ENCODE assay signal across 1 cellular context in the genomic region with DNA sequence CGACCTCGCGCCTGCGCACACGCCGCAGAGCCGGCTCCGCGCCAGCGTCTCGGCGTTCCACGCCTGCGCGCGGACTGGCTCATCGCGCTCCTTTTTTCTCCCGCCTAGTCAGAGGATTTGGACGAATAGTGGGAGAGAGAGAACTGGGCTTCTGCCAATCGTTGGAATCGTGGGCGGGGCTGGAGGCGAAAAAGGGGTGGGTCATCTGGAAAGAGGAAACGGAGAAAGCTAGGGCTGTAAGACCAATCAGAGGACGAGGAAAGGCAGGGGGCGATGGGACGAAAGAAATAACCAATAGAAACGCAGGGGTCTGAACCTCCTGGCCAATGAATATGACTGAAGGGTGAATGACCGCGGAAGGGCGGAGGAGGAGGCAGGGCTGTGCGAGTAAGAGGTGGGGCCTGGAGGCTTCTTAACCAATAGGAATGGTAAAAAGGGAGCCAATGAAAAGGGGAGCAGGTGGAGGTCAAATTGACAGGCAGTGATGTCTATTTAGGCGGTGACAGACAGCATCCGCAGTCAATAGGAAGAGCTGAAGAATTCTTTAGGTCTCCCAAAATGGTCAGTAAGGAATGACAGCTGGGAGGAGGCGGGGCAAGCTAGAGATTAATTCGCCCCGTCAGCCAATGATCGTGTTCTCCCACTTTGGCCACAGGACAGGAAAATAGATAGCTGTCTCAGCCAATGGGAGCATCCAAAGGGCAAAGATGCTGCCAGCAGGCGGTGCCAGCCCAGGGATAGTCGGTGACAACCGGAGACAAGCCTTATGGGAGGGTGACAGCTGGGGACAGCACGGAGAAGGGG.
TF ChIP-seq lines count a peak whose summit lies in the region.

A gene with protein sequence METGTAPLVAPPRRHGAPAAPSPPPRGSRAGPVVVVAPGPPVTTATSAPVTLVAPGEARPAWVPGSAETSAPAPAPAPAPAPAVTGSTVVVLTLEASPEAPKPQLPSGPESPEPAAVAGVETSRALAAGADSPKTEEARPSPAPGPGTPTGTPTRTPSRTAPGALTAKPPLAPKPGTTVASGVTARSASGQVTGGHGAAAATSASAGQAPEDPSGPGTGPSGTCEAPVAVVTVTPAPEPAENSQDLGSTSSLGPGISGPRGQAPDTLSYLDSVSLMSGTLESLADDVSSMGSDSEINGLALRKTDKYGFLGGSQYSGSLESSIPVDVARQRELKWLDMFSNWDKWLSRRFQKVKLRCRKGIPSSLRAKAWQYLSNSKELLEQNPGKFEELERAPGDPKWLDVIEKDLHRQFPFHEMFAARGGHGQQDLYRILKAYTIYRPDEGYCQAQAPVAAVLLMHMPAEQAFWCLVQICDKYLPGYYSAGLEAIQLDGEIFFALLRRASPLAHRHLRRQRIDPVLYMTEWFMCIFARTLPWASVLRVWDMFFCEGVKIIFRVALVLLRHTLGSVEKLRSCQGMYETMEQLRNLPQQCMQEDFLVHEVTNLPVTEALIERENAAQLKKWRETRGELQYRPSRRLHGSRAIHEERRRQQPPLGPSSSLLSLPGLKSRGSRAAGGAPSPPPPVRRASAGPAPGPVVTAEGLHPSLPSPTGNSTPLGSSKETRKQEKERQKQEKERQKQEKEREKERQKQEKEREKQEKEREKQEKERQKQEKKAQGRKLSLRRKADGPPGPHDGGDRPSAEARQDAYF (minus strand): TSS at position 51 of the 804 bp plus-strand sequence. CDS start 311 bp downstream, outside the sequence.

TF ChIP-seq in HepG2, 621 proteins besides CTCF, POLR2A, EP300 and RAD21 (continued from another document and continues in another):
- TF ChIP-seq, protein P1, sequence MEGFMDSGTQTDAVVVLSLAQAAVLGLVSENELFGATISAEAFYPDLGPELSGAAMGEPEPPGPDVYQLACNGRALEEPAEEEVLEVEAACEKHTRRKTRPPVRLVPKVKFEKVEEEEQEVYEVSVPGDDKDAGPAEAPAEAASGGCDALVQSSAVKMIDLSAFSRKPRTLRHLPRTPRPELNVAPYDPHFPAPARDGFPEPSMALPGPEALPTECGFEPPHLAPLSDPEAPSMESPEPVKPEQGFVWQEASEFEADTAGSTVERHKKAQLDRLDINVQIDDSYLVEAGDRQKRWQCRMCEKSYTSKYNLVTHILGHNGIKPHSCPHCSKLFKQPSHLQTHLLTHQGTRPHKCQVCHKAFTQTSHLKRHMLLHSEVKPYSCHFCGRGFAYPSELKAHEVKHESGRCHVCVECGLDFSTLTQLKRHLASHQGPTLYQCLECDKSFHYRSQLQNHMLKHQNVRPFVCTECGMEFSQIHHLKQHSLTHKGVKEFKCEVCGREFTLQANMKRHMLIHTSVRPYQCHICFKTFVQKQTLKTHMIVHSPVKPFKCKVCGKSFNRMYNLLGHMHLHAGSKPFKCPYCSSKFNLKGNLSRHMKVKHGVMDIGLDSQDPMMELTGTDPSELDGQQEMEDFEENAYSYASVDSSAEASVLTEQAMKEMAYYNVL (CRISPR knock-in tag; IDR thresholded peaks at IDR 0.05; ENCODE audit: borderline replicate concordance) = no peak
- TF ChIP-seq, protein P2, sequence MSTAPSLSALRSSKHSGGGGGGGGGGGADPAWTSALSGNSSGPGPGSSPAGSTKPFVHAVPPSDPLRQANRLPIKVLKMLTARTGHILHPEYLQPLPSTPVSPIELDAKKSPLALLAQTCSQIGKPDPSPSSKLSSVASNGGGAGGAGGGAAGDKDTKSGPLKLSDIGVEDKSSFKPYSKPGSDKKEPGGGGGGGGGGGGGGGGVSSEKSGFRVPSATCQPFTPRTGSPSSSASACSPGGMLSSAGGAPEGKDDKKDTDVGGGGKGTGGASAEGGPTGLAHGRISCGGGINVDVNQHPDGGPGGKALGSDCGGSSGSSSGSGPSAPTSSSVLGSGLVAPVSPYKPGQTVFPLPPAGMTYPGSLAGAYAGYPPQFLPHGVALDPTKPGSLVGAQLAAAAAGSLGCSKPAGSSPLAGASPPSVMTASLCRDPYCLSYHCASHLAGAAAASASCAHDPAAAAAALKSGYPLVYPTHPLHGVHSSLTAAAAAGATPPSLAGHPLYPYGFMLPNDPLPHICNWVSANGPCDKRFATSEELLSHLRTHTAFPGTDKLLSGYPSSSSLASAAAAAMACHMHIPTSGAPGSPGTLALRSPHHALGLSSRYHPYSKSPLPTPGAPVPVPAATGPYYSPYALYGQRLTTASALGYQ (CRISPR knock-in tag; IDR thresholded peaks at IDR 0.05) = no peak
- TF ChIP-seq, protein P3, sequence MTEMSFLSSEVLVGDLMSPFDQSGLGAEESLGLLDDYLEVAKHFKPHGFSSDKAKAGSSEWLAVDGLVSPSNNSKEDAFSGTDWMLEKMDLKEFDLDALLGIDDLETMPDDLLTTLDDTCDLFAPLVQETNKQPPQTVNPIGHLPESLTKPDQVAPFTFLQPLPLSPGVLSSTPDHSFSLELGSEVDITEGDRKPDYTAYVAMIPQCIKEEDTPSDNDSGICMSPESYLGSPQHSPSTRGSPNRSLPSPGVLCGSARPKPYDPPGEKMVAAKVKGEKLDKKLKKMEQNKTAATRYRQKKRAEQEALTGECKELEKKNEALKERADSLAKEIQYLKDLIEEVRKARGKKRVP (CRISPR knock-in tag; IDR thresholded peaks at IDR 0.05) = no peak
- peak; percentile 99 for TF ChIP-seq MEIS1 (CRISPR knock-in tag; IDR thresholded peaks at IDR 0.05; ENCODE audit: borderline replicate concordance)
- peak; percentile 70; the same call in 1 of the 2 replicates for TF ChIP-seq PHF21A (CRISPR knock-in tag; IDR thresholded peaks at IDR 0.05)
- no peak for TF ChIP-seq RFX1 (IDR thresholded peaks at IDR 0.05)
- TF ChIP-seq, protein P4, sequence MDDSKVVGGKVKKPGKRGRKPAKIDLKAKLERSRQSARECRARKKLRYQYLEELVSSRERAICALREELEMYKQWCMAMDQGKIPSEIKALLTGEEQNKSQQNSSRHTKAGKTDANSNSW (CRISPR knock-in tag; IDR thresholded peaks at IDR 0.05; ENCODE audit: borderline replicate concordance) = no peak
- TF ChIP-seq ATF1 (CRISPR knock-in tag; IDR thresholded peaks at IDR 0.05) = peak; percentile 93
- TF ChIP-seq, protein P5, sequence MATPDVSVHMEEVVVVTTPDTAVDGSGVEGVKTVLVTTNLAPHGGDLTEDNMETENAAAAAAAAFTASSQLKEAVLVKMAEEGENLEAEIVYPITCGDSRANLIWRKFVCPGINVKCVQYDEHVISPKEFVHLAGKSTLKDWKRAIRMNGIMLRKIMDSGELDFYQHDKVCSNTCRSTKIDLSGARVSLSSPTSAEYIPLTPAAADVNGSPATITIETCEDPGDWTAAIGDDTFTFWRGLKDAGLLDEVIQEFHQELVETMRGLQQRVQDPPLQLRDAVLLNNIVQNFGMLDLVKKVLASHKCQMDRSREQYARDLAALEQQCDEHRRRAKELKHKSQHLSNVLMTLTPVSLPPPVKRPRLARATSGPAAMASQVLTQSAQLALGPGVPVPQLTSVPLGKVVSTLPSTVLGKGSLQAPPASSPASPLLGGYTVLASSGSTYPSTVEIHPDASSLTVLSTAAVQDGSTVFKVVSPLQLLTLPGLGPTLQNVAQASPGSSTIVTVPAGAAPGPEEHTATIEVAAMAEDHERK (CRISPR knock-in tag; IDR thresholded peaks at IDR 0.05; ENCODE audit: low read depth) = peak; percentile 14; the same call in 1 of the 2 replicates
- TF ChIP-seq, protein P6, sequence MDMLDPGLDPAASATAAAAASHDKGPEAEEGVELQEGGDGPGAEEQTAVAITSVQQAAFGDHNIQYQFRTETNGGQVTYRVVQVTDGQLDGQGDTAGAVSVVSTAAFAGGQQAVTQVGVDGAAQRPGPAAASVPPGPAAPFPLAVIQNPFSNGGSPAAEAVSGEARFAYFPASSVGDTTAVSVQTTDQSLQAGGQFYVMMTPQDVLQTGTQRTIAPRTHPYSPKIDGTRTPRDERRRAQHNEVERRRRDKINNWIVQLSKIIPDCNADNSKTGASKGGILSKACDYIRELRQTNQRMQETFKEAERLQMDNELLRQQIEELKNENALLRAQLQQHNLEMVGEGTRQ (IDR thresholded peaks at IDR 0.05; ENCODE audit: low read depth, low read length) = no peak
- TF ChIP-seq, protein P6 (CRISPR knock-in tag; IDR thresholded peaks at IDR 0.05; ENCODE audit: borderline replicate concordance) = peak; percentile 91; the same call in 1 of the 2 replicates
- TF ChIP-seq STAT5B (CRISPR knock-in tag; IDR thresholded peaks at IDR 0.05) = no peak
- TF ChIP-seq, protein P7, sequence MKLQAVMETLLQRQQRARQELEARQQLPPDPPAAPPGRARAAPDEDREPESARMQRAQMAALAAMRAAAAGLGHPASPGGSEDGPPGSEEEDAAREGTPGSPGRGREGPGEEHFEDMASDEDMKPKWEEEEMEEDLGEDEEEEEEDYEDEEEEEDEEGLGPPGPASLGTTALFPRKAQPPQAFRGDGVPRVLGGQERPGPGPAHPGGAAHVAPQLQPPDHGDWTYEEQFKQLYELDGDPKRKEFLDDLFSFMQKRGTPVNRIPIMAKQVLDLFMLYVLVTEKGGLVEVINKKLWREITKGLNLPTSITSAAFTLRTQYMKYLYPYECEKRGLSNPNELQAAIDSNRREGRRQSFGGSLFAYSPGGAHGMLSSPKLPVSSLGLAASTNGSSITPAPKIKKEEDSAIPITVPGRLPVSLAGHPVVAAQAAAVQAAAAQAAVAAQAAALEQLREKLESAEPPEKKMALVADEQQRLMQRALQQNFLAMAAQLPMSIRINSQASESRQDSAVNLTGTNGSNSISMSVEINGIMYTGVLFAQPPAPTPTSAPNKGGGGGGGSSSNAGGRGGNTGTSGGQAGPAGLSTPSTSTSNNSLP (IDR thresholded peaks at IDR 0.05; ENCODE audit: low read depth, low read length) = peak; percentile 76
- no peak for TF ChIP-seq ZNF589 (CRISPR knock-in tag; conservative IDR thresholded peaks at IDR 0.05)
- TF ChIP-seq, protein P8, sequence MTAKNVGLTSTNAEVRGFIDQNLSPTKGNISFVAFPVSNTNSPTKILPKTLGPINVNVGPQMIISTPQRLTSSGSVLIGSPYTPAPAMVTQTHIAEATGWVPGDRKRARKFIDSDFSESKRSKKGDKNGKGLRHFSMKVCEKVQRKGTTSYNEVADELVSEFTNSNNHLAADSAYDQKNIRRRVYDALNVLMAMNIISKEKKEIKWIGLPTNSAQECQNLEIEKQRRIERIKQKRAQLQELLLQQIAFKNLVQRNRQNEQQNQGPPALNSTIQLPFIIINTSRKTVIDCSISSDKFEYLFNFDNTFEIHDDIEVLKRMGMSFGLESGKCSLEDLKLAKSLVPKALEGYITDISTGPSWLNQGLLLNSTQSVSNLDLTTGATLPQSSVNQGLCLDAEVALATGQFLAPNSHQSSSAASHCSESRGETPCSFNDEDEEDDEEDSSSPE (CRISPR knock-in tag; IDR thresholded peaks at IDR 0.05) = peak; percentile 82
- peak; percentile 52; the same call in 1 of the 2 replicates for TF ChIP-seq ZMYM4 (CRISPR knock-in tag; IDR thresholded peaks at IDR 0.05)
- TF ChIP-seq ZNF850 (CRISPR knock-in tag; conservative IDR thresholded peaks at IDR 0.05) = no peak
- TF ChIP-seq, protein P9, sequence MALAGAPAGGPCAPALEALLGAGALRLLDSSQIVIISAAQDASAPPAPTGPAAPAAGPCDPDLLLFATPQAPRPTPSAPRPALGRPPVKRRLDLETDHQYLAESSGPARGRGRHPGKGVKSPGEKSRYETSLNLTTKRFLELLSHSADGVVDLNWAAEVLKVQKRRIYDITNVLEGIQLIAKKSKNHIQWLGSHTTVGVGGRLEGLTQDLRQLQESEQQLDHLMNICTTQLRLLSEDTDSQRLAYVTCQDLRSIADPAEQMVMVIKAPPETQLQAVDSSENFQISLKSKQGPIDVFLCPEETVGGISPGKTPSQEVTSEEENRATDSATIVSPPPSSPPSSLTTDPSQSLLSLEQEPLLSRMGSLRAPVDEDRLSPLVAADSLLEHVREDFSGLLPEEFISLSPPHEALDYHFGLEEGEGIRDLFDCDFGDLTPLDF (CRISPR knock-in tag; IDR thresholded peaks at IDR 0.05) = peak; percentile 87
- TF ChIP-seq, protein P10, sequence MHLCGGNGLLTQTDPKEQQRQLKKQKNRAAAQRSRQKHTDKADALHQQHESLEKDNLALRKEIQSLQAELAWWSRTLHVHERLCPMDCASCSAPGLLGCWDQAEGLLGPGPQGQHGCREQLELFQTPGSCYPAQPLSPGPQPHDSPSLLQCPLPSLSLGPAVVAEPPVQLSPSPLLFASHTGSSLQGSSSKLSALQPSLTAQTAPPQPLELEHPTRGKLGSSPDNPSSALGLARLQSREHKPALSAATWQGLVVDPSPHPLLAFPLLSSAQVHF (CRISPR knock-in tag; IDR thresholded peaks at IDR 0.05) = no peak
- TF ChIP-seq, protein P11, sequence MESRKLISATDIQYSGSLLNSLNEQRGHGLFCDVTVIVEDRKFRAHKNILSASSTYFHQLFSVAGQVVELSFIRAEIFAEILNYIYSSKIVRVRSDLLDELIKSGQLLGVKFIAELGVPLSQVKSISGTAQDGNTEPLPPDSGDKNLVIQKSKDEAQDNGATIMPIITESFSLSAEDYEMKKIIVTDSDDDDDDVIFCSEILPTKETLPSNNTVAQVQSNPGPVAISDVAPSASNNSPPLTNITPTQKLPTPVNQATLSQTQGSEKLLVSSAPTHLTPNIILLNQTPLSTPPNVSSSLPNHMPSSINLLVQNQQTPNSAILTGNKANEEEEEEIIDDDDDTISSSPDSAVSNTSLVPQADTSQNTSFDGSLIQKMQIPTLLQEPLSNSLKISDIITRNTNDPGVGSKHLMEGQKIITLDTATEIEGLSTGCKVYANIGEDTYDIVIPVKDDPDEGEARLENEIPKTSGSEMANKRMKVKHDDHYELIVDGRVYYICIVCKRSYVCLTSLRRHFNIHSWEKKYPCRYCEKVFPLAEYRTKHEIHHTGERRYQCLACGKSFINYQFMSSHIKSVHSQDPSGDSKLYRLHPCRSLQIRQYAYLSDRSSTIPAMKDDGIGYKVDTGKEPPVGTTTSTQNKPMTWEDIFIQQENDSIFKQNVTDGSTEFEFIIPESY (CRISPR knock-in tag; IDR thresholded peaks at IDR 0.05) = no peak
- peak; percentile 94 for TF ChIP-seq SP1 (IDR thresholded peaks at IDR 0.05)
- peak; percentile 93 for TF ChIP-seq SP1 (CRISPR knock-in tag; IDR thresholded peaks at IDR 0.05)
- peak; percentile 76 for TF ChIP-seq ELF1 (CRISPR knock-in tag; IDR thresholded peaks at IDR 0.05)
- TF ChIP-seq TGIF2 (CRISPR knock-in tag; IDR thresholded peaks at IDR 0.05) = peak; percentile 95; the same call in 1 of the 2 replicates
